10 cellular contexts compared by ENCODE assay signal in the genomic region with DNA sequence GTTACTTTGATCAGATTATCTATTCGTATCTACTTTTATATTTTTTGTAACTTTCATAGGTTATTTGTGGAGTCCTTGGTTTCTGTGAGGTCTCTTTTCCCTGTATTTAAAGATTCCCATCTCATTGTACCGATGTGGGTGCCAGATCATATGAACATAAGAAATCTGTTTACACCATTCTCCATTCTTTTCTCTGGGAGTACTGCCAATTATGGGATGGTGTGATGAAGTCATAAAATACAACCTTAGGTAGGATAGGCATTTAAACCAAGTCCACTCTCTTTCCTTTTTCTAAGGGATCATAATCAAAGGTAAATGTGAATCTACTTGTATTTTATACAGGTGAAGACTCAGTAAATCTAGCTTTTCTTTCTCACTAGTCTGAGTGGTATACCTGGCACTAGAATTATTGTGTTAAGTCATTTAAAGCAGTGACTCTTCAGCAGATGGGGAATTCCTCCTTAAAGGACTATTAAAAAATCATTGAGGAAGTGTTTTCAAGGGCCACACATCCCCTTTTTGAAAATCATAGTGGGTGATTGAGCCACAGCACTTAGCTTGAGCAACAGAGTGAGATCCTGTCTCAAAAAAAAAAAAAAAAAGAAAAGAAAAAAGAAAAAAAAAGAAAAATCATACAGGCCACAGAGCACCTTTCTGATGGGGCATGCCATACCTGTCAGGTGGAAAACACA. TPM values are rescaled to one million over a fixed set of nuclear protein-coding genes. Genes with fewer than 3 reads are reported as not detected.
DNase-seq lines count a peak whose midpoint lies in the region; ATAC-seq, FAIRE-seq and TF ChIP-seq lines count a peak whose summit lies in the region.
"Had no signal": no experiment of that assay in that cellular context is flagged by ENCODE, and none has a peak within 500 bp of the region (broad histone marks: within the 10 kb centered on the region; RNA-seq: fewer than 3 reads in every experiment).

No MANE protein-coding gene starts in this region.

- H4K5ac ChIP-seq in mesendoderm (ENCODE audit: low read length), result no peak overlapping the region

- H3K4me2 ChIP-seq in mesendoderm (ENCODE audit: low read length), result no peak overlapping the region

- peaks cover 18 to 36% (median 24%) of the 10 kb centered on the region in 4 donors for H3K4me1 Mint-ChIP-seq in CD4-positive, alpha-beta memory T cell

- DNase-seq in AG08396 (ENCODE audit: low spot score) (peak; percentile 43), KG1 (lab: John Stamatoyannopoulos, UW) (no peak), mesendoderm (no peak)
- DNase-seq in stimulated activated naive CD8-positive, alpha-beta T cell treated with anti-CD3 and anti-CD28 coated beads, Interleukin-15, Interleukin-2, amounts not matched to agents 100 U/mL and 50 U/mL, for 24 hours, result no peak
- DNase-seq in CD4-positive, alpha-beta memory T cell, result no peak
- DNase-seq: activated CD4-positive, CD25-positive, alpha-beta regulatory T cell treated with anti-CD3 and anti-CD28 coated beads, Interleukin-2, amount 50 U/mL, for 72 hours had no signal

- ATAC-seq in HG02678 (IDR thresholded peaks at IDR 0.05; ENCODE audit: unreplicated experiment) (peak; percentile 37), SK-N-SH treated with all-trans-retinoic acid at 6 μM for 48 hours (peak; percentile 76)
- no peak for ATAC-seq in stimulated activated naive CD8-positive, alpha-beta T cell treated with anti-CD3 and anti-CD28 coated beads, Interleukin-15, Interleukin-2, amounts not matched to agents 100 U/mL and 50 U/mL, for 24 hours
- ATAC-seq: foreskin keratinocyte had no signal

- no peak overlapping the region for H3K23ac ChIP-seq in mesendoderm (ENCODE audit: low read length)

- intact Hi-C loops in CD4-positive, alpha-beta memory T cell (cut with micrococcal nuclease), result no loop called here

- no peaks in the 10 kb centered on the region for H3K27me3 Mint-ChIP-seq in CD4-positive, alpha-beta memory T cell

- H3K27me3 ChIP-seq in CD4-positive, alpha-beta memory T cell (ENCODE audit: insufficient read depth, low read length), result no peaks in the 10 kb centered on the region
- no peaks in the 10 kb centered on the region for H3K27me3 ChIP-seq in mesendoderm (ENCODE audit: insufficient read depth, low read length, poor library complexity)
- H3K27me3 ChIP-seq: foreskin keratinocyte had no signal

- H3K9ac ChIP-seq in mesendoderm (ENCODE audit: low read length), result no peak overlapping the region

- no peak overlapping the region for H2BK120ac ChIP-seq in mesendoderm (ENCODE audit: low read depth, low read length)

- no peak overlapping the region for H3K27ac ChIP-seq in CD4-positive, alpha-beta memory T cell (ENCODE audit: low read depth, low read length)
- H3K27ac ChIP-seq in mesendoderm (ENCODE audit: low read depth, low read length), result no peak overlapping the region
- H3K27ac ChIP-seq: foreskin keratinocyte had no signal

- peak overlapping the region in 1 of 7 donors; percentile 55 for H3K27ac Mint-ChIP-seq in CD4-positive, alpha-beta memory T cell

- H3K36me3 ChIP-seq in CD4-positive, alpha-beta memory T cell (ENCODE audit: insufficient read depth, low read length), result no peaks in the 10 kb centered on the region
- no peaks in the 10 kb centered on the region for H3K36me3 ChIP-seq in mesendoderm (ENCODE audit: control insufficient read depth, insufficient read depth, low read length)

- no peak overlapping the region for H2AK5ac ChIP-seq in mesendoderm (ENCODE audit: low read length)

- H3K9me3 Mint-ChIP-seq in CD4-positive, alpha-beta memory T cell, result peaks cover 0 to 4% (median 0%) of the 10 kb centered on the region in 8 donors

- H2BK15ac ChIP-seq in mesendoderm (replicated peaks; ENCODE audit: low read depth), result no peak overlapping the region

- no peaks in the 10 kb centered on the region for H3K79me1 ChIP-seq in mesendoderm (ENCODE audit: low read length)

- no peak overlapping the region for H2BK5ac ChIP-seq in mesendoderm (ENCODE audit: low read length)

- peak; percentile 79 for FAIRE-seq in islet of Langerhans (lab: Jason Lieb, UNC)

- peaks cover 3 to 13% of the 10 kb centered on the region in 2 donors for H3K36me3 Mint-ChIP-seq in CD4-positive, alpha-beta memory T cell

- H3K79me2 ChIP-seq in mesendoderm (ENCODE audit: control insufficient read depth, insufficient read depth, low read length), result no peaks in the 10 kb centered on the region

- H3K4ac ChIP-seq in mesendoderm (ENCODE audit: low read depth, low read length), result no peak overlapping the region

- no peak overlapping the region for H4K8ac ChIP-seq in mesendoderm (ENCODE audit: low read depth, low read length)

- H3K4me3 ChIP-seq in CD4-positive, alpha-beta memory T cell (ENCODE audit: low read length in 2 of 2), result no peak overlapping the region
- H3K4me3 ChIP-seq in mesendoderm (ENCODE audit: low read length), result no peak overlapping the region

- CTCF ChIA-PET in CD4-positive, alpha-beta memory T cell (lab: Charles Lee; ENCODE audit: partially characterized antibody), result interaction anchor here (1.0 kb wide), 1 partner anchor 16 kb away, joined by 4 read pairs; no protein-coding TSS in a partner anchor

- H3K4me3 Mint-ChIP-seq in CD4-positive, alpha-beta memory T cell, result no peak overlapping the region

- no peak overlapping the region for H3K56ac ChIP-seq in mesendoderm (ENCODE audit: low read length)

- H3K18ac ChIP-seq in mesendoderm (ENCODE audit: low read length), result no peak overlapping the region

- no CpG with 5 or more reads among the region's 2 CpGs for WGBS in mesendoderm (ENCODE audit: extremely low coverage, insufficient coverage, low lambda C conversion rate)

- no peaks in the 10 kb centered on the region for H3K9me3 ChIP-seq in CD4-positive, alpha-beta memory T cell (ENCODE audit: control insufficient read depth in 1 of 2, low read length in 2 of 2)

- H3K4me1 ChIP-seq in CD4-positive, alpha-beta memory T cell (ENCODE audit: insufficient read depth, low read length), result peaks cover 11% of the 10 kb centered on the region
- peaks cover 2% of the 10 kb centered on the region for H3K4me1 ChIP-seq in mesendoderm (ENCODE audit: control insufficient read depth, low read depth, low read length)
- H3K4me1 ChIP-seq: foreskin keratinocyte had no signal

- POLR2A ChIA-PET in CD4-positive, alpha-beta memory T cell (lab: Charles Lee; ENCODE audit: partially characterized antibody), result interaction anchor here (0.7 to 1.1 kb wide), 4 partner anchors 9 to 111 kb away, joined by 3 to 4 read pairs (median 3); partner anchors contain the start of gene NFKBIZ

TF ChIP-seq in SK-N-SH treated with all-trans-retinoic acid at 6 μM for 48 hours, 23 proteins besides CTCF, POLR2A, EP300 and RAD21 (continues in another document):
- TF ChIP-seq, protein P1, sequence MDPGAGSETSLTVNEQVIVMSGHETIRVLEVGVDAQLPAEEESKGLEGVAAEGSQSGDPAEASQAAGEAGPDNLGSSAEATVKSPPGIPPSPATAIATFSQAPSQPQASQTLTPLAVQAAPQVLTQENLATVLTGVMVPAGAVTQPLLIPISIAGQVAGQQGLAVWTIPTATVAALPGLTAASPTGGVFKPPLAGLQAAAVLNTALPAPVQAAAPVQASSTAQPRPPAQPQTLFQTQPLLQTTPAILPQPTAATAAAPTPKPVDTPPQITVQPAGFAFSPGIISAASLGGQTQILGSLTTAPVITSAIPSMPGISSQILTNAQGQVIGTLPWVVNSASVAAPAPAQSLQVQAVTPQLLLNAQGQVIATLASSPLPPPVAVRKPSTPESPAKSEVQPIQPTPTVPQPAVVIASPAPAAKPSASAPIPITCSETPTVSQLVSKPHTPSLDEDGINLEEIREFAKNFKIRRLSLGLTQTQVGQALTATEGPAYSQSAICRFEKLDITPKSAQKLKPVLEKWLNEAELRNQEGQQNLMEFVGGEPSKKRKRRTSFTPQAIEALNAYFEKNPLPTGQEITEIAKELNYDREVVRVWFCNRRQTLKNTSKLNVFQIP (CRISPR knock-in tag; IDR thresholded peaks at IDR 0.05; ENCODE audit: borderline replicate concordance, low read depth), result 0 out of 2 replicates have a peak, but pooled peaks have one; percentile 9
- TF ChIP-seq OSR1 (CRISPR knock-in tag; IDR thresholded peaks at IDR 0.05), result no peak
- no peak for TF ChIP-seq PPARA (CRISPR knock-in tag; IDR thresholded peaks at IDR 0.05; ENCODE audit: borderline replicate concordance)
- TF ChIP-seq ZFP3 (CRISPR knock-in tag; IDR thresholded peaks at IDR 0.05), result no peak
- TF ChIP-seq ZNF8 (CRISPR knock-in tag; IDR thresholded peaks at IDR 0.05), result no peak
- TF ChIP-seq ZNF565 (CRISPR knock-in tag; conservative IDR thresholded peaks at IDR 0.05; ENCODE audit: low read depth), result no peak
- TF ChIP-seq ARNTL (CRISPR knock-in tag; IDR thresholded peaks at IDR 0.05; ENCODE audit: borderline replicate concordance, low read depth), result no peak
- TF ChIP-seq ESRRG (CRISPR knock-in tag; IDR thresholded peaks at IDR 0.05), result no peak
- TF ChIP-seq, protein P2, sequence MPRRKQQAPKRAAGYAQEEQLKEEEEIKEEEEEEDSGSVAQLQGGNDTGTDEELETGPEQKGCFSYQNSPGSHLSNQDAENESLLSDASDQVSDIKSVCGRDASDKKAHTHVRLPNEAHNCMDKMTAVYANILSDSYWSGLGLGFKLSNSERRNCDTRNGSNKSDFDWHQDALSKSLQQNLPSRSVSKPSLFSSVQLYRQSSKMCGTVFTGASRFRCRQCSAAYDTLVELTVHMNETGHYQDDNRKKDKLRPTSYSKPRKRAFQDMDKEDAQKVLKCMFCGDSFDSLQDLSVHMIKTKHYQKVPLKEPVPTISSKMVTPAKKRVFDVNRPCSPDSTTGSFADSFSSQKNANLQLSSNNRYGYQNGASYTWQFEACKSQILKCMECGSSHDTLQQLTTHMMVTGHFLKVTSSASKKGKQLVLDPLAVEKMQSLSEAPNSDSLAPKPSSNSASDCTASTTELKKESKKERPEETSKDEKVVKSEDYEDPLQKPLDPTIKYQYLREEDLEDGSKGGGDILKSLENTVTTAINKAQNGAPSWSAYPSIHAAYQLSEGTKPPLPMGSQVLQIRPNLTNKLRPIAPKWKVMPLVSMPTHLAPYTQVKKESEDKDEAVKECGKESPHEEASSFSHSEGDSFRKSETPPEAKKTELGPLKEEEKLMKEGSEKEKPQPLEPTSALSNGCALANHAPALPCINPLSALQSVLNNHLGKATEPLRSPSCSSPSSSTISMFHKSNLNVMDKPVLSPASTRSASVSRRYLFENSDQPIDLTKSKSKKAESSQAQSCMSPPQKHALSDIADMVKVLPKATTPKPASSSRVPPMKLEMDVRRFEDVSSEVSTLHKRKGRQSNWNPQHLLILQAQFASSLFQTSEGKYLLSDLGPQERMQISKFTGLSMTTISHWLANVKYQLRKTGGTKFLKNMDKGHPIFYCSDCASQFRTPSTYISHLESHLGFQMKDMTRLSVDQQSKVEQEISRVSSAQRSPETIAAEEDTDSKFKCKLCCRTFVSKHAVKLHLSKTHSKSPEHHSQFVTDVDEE (CRISPR knock-in tag; IDR thresholded peaks at IDR 0.05), result no peak
- TF ChIP-seq TCF4 (CRISPR knock-in tag; IDR thresholded peaks at IDR 0.05; ENCODE audit: borderline replicate concordance), result no peak

RNA-seq across cellular contexts. Expression of gene NFKBIZ, which starts 12.3 kb away (rescaled TPM):
- total RNA-seq in CD4-positive, alpha-beta memory T cell, result 10 to 100 TPM; 75.9 to 79.5 TPM
- 10 to 100 TPM in 1 of 2 donors, 1 to 10 TPM in 1; 7.3 to 13.2 TPM for polyA plus RNA-seq in CD4-positive, alpha-beta memory T cell
- 4.8 TPM for polyA plus RNA-seq in mesendoderm (2013, experiment 1 of 2)
- polyA plus RNA-seq in mesendoderm (2013, experiment 2 of 2), result 5.4 TPM

RNA-seq across cellular contexts. Expression of gene NXPE3, which starts 58.0 kb away (rescaled TPM):
- 10 to 100 TPM; 35.7 to 37.2 TPM for total RNA-seq in CD4-positive, alpha-beta memory T cell
- 10 to 100 TPM; 36.2 to 50.0 TPM for polyA plus RNA-seq in CD4-positive, alpha-beta memory T cell
- 11.3 TPM for polyA plus RNA-seq in mesendoderm (2013, experiment 1 of 2)
- polyA plus RNA-seq in mesendoderm (2013, experiment 2 of 2), result 10.8 TPM
